11 cellular contexts compared by ENCODE assay signal in the genomic region with DNA sequence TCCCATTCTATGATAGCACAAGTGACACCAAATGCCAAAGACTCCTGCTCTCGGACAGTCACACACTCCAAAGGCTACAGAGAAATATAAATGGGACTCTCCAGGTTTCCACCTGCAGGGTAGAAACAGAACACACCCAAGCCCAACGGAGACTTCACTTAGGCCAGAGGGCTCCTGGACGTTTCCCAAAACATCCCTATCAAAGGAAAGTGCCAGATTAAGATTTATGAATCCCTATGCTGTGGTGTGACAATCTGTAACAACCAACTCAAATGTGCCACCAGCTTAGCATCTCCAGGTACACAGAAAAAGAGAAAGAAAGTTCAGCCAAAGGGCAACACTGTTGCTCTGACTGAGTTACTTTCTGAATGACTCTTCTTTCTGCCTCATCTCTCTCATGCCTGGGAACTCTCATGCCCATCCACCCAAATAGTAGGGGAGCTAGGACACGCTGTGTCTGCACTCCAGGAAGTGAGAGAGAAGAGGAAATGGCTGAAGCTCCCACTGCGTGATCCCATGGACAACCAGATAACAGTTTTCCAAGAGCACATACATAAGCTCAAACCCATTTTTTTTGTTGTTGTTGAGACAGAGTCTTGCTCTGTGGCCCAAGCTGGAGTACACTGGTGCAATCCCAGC. TPM values are rescaled to one million over a fixed set of nuclear protein-coding genes. Genes with fewer than 3 reads are reported as not detected.
DNase-seq lines count a peak whose midpoint lies in the region; ATAC-seq and TF ChIP-seq lines count a peak whose summit lies in the region.
"Had no signal": no experiment of that assay in that cellular context is flagged by ENCODE, and none has a peak within 500 bp of the region (broad histone marks: within the 10 kb centered on the region; RNA-seq: fewer than 3 reads in every experiment).

No MANE protein-coding gene starts in this region.

- peaks cover 35 to 49% of the 10 kb centered on the region in 2 donors for H3K4me1 Mint-ChIP-seq in natural killer cell

- DNase-seq in activated CD4-positive, CD25-positive, alpha-beta regulatory T cell (lab: John Stamatoyannopoulos, UW), result no peak
- DNase-seq in MM.1S, result peak; percentile 24
- DNase-seq in natural killer cell, result no peak
- DNase-seq in RKO (ENCODE audit: low spot score), result no peak
- no peak for DNase-seq in NCI-H2029 treated with DMSO at 0.1 percent for 48 hours (lab: John Stamatoyannopoulos, UW)
- DNase-seq in WERI-Rb-1, result no peak
- DNase-seq: NCI-H345, T1000 had no signal

- no peaks in the 10 kb centered on the region for H3F3A ChIP-seq in MM.1S (ENCODE audit: insufficient read depth, low read length)

- H3K36me3 Mint-ChIP-seq in natural killer cell, result peaks cover 7% of the 10 kb centered on the region

- no peak overlapping the region for H3K4me3 ChIP-seq in MM.1S (ENCODE audit: low read length)
- no peak overlapping the region for H3K4me3 ChIP-seq in WERI-Rb-1 (ENCODE audit: low read depth, low read length)

- no peak overlapping the region for H3K9ac ChIP-seq in MM.1S (ENCODE audit: low read length)

- H3K36me3 ChIP-seq in MM.1S (replicated peaks; ENCODE audit: insufficient read depth, low read length), result no peaks in the 10 kb centered on the region
- peaks cover 23% of the 10 kb centered on the region for H3K36me3 ChIP-seq in WERI-Rb-1

- H4K20me1 ChIP-seq in MM.1S (ENCODE audit: insufficient read depth, low read length), result no peaks in the 10 kb centered on the region

- ATAC-seq in activated CD4-positive, CD25-positive, alpha-beta regulatory T cell treated with anti-CD3 and anti-CD28 coated beads, Interleukin-2, amount 50 U/mL, for 24 hours, result peak; percentile 97 to 98
- peak; percentile 77 for ATAC-seq in GM21737 (IDR thresholded peaks at IDR 0.05; ENCODE audit: unreplicated experiment)
- peak in 1 of 3 donors; percentile 20 for ATAC-seq in natural killer cell

- H3K4me3 Mint-ChIP-seq in natural killer cell, result no peak overlapping the region
- H3K4me3 Mint-ChIP-seq: central memory CD8-positive, alpha-beta T cell had no signal

- intact Hi-C loops in natural killer cell (cut with micrococcal nuclease), result no loop called here

- H3K27me3 ChIP-seq in MM.1S (replicated peaks; ENCODE audit: insufficient read depth, low read length) (no peaks in the 10 kb centered on the region), WERI-Rb-1 (ENCODE audit: insufficient read depth, low read depth, severe bottlenecking) (no peaks in the 10 kb centered on the region)

- peak overlapping the region; percentile 6 to 36 for H3K27ac Mint-ChIP-seq in natural killer cell

- H3K27ac ChIP-seq in MM.1S (ENCODE audit: low read length), result no peak overlapping the region
- H3K27ac ChIP-seq in WERI-Rb-1, result no peak overlapping the region

- no peaks in the 10 kb centered on the region for H3K9me3 Mint-ChIP-seq in natural killer cell
- H3K9me3 Mint-ChIP-seq: central memory CD8-positive, alpha-beta T cell had no signal

- H2AFZ ChIP-seq in MM.1S (ENCODE audit: low read length), result no peak overlapping the region

- H3K4me2 ChIP-seq in MM.1S (ENCODE audit: low read depth, low read length), result no peak overlapping the region

- peaks cover 26% of the 10 kb centered on the region for H3K79me2 ChIP-seq in MM.1S (ENCODE audit: low read length)

- no peaks in the 10 kb centered on the region for H3K9me2 ChIP-seq in MM.1S (replicated peaks; ENCODE audit: insufficient read depth, low read length)

- no peaks in the 10 kb centered on the region for H3K27me3 Mint-ChIP-seq in natural killer cell (ENCODE audit: low read depth in 2 of 2)
- H3K27me3 Mint-ChIP-seq: central memory CD8-positive, alpha-beta T cell had no signal

- H3K9me3 ChIP-seq in MM.1S (replicated peaks; ENCODE audit: insufficient read depth, low read length), result no peaks in the 10 kb centered on the region
- H3K9me3 ChIP-seq in WERI-Rb-1 (ENCODE audit: severe bottlenecking), result no peaks in the 10 kb centered on the region

- peaks cover 9% of the 10 kb centered on the region for H3K4me1 ChIP-seq in MM.1S (ENCODE audit: low read length)

- TF ChIP-seq CTCF in MM.1S (IDR thresholded peaks at IDR 0.05; ENCODE audit: low read length) (no peak), natural killer cell (IDR thresholded peaks at IDR 0.05) (no peak), WERI-Rb-1 (IDR thresholded peaks at IDR 0.05; ENCODE audit: low read depth, low read length) (no peak)

RNA-seq across cellular contexts. Expression of a gene that starts 49.7 kb away (rescaled TPM):
- total RNA-seq in natural killer cell, result 10 to 100 TPM; 41.6 to 49.4 (median 48.2) TPM

RNA-seq across cellular contexts. Expression of a gene that starts 49.9 kb away (rescaled TPM):
- total RNA-seq in natural killer cell, result 10 to 100 TPM in 1 of 3 donors, 1 to 10 TPM in 2; 6.4 to 11.1 (median 7.9) TPM
